ENCODE assay signal across 12 cellular contexts in genomic region chr17:2230877-2231276, GRCh38.
DNase-seq lines count a peak whose midpoint lies in the region; TF ChIP-seq lines count a peak whose summit lies in the region.
"Had no signal": no experiment of that assay in that cellular context is flagged by ENCODE, and none has a peak within 500 bp of the region (broad histone marks: within the 10 kb centered on the region; RNA-seq: fewer than 3 reads in every experiment).

No MANE protein-coding gene starts in this region.

- H3K9me3 Mint-ChIP-seq in HFFc6 = no peaks in the 10 kb centered on the region
- H3K9me3 Mint-ChIP-seq: CD4-positive, alpha-beta T cell had no signal

- H3K36me3 Mint-ChIP-seq in HFFc6 (ENCODE audit: low read depth) = 0 out of 2 replicates have a peak, but pooled peaks cover 2% of the 10 kb centered on the region

- no peak overlapping the region for H2AFZ ChIP-seq in Karpas-422 (ENCODE audit: low read length)

- 74% methylated on average over 5 of the region's 6 CpGs for WGBS in esophagus muscularis mucosa
- WGBS in sigmoid colon, 2 donors = 67 to 71% methylated on average over 6 of the region's 6 CpGs
- WGBS in thyroid gland, 2 donors = 77 to 79% methylated on average over 6 of the region's 6 CpGs

- H3K9ac ChIP-seq in Karpas-422 (ENCODE audit: low read length) = no peak overlapping the region

- no peak overlapping the region for H3K4me2 ChIP-seq in Karpas-422 (ENCODE audit: low read depth, low read length, poor library complexity, severe bottlenecking)

- no peaks in the 10 kb centered on the region for H4K20me1 ChIP-seq in Karpas-422 (ENCODE audit: insufficient read depth, low read depth, low read length)

- peak; percentile 43 for DNase-seq in EH (ENCODE audit: low read depth)
- DNase-seq in HFFc6 = no peak
- DNase-seq in esophagus muscularis mucosa (ENCODE audit: extremely low spot score) = no peak
- DNase-seq in sigmoid colon = no peak
- DNase-seq in amygdala (lab: John Stamatoyannopoulos, UW) = no peak
- DNase-seq in thyroid gland = no peak
- DNase-seq in Karpas-422 = no peak
- DNase-seq: activated gamma-delta T cell; CD4-positive, alpha-beta T cell; erythroblast had no signal

- TF ChIP-seq POLR2A in esophagus muscularis mucosa (IDR thresholded peaks at IDR 0.05; ENCODE audit: low read depth) (no peak), sigmoid colon (IDR thresholded peaks at IDR 0.05) (no peak), thyroid gland (IDR thresholded peaks at IDR 0.05) (no peak)

- no peaks in the 10 kb centered on the region for H3K27me3 ChIP-seq in esophagus muscularis mucosa
- H3K27me3 ChIP-seq in sigmoid colon = no peaks in the 10 kb centered on the region
- no peaks in the 10 kb centered on the region for H3K27me3 ChIP-seq in thyroid gland
- no peaks in the 10 kb centered on the region for H3K27me3 ChIP-seq in Karpas-422 (ENCODE audit: low read length)

- H3K9me2 ChIP-seq in Karpas-422 (replicated peaks; ENCODE audit: insufficient read depth, low read length) = no peaks in the 10 kb centered on the region

- peak overlapping the region; percentile 66 for H3K4me3 Mint-ChIP-seq in HFFc6
- H3K4me3 Mint-ChIP-seq: CD4-positive, alpha-beta T cell had no signal

- intact Hi-C loops in esophagus muscularis mucosa (cut with DNase I) = no loop called here
- intact Hi-C loops in sigmoid colon (cut with DNase I) = no loop called here
- intact Hi-C loops in thyroid gland (cut with DNase I) = no loop called here

- TF ChIP-seq CTCF in HFFc6 (IDR thresholded peaks at IDR 0.05) = no peak
- no peak for TF ChIP-seq CTCF in esophagus muscularis mucosa (IDR thresholded peaks at IDR 0.05)
- TF ChIP-seq CTCF in sigmoid colon (IDR thresholded peaks at IDR 0.05) = no peak
- no peak for TF ChIP-seq CTCF in thyroid gland (IDR thresholded peaks at IDR 0.05)

- peak overlapping the region; percentile 88 for H3K27ac Mint-ChIP-seq in HFFc6
- H3K27ac Mint-ChIP-seq: CD4-positive, alpha-beta T cell had no signal

- TF ChIP-seq EP300 in esophagus muscularis mucosa (IDR thresholded peaks at IDR 0.05) (no peak), sigmoid colon (IDR thresholded peaks at IDR 0.05) (no peak)

- H3K79me2 ChIP-seq in Karpas-422 (ENCODE audit: low read length) = peaks cover 14% of the 10 kb centered on the region

- H3K27me3 Mint-ChIP-seq in HFFc6 (ENCODE audit: insufficient read depth) = peaks cover 2% of the 10 kb centered on the region; the same call in 1 of the 2 replicates
- H3K27me3 Mint-ChIP-seq: CD4-positive, alpha-beta T cell; progenitor cell of endocrine pancreas had no signal

- H3K9me3 ChIP-seq in esophagus muscularis mucosa (no peaks in the 10 kb centered on the region), sigmoid colon (no peaks in the 10 kb centered on the region), thyroid gland (no peaks in the 10 kb centered on the region), Karpas-422 (ENCODE audit: low read length) (no peaks in the 10 kb centered on the region)

- H3K27ac ChIP-seq in esophagus muscularis mucosa (replicated peaks in 1 of 4) = peak overlapping the region; percentile 62 to 80 (median 69)
- H3K27ac ChIP-seq in sigmoid colon = peak overlapping the region; percentile 42 to 71 (median 56)
- no peak overlapping the region for H3K27ac ChIP-seq in thyroid gland
- no peak overlapping the region for H3K27ac ChIP-seq in Karpas-422 (ENCODE audit: low read length)
- H3K27ac ChIP-seq: HL-60 had no signal

- H3K4me1 Mint-ChIP-seq in HFFc6 (ENCODE audit: low read depth) = peaks cover 68% of the 10 kb centered on the region

- H3K36me3 ChIP-seq in esophagus muscularis mucosa (peaks cover 0 to 36% (median 18%) of the 10 kb centered on the region in 4 donors), sigmoid colon (no peaks in the 10 kb centered on the region), thyroid gland (no peaks in the 10 kb centered on the region), Karpas-422 (ENCODE audit: insufficient read depth, low read length) (no peaks in the 10 kb centered on the region)

- no peak overlapping the region for H3K4me3 ChIP-seq in esophagus muscularis mucosa
- H3K4me3 ChIP-seq in sigmoid colon = no peak overlapping the region
- H3K4me3 ChIP-seq in thyroid gland (replicated peaks in 1 of 3) = no peak overlapping the region
- H3K4me3 ChIP-seq in Karpas-422 (ENCODE audit: low read length) = no peak overlapping the region

- H3K4me1 ChIP-seq in esophagus muscularis mucosa (peaks cover 22 to 71% (median 53%) of the 10 kb centered on the region in 4 donors), sigmoid colon (peaks cover 0 to 50% (median 31%) of the 10 kb centered on the region in 4 donors), thyroid gland (peaks cover 0 to 25% of the 10 kb centered on the region in 2 donors), Karpas-422 (ENCODE audit: low read length) (peaks cover 15% of the 10 kb centered on the region)

Comparison
In these comparisons a context has a peak if more than half of its experiments do, and no peak if none do; other contexts are left out.
1. H3K27ac ChIP-seq: peak in esophagus muscularis mucosa (4 of 4) and sigmoid colon (4 of 4); none in thyroid gland (0 of 3) and Karpas-422 (single experiment).